ENCODE assay signal across 13 cellular contexts in the genomic region with DNA sequence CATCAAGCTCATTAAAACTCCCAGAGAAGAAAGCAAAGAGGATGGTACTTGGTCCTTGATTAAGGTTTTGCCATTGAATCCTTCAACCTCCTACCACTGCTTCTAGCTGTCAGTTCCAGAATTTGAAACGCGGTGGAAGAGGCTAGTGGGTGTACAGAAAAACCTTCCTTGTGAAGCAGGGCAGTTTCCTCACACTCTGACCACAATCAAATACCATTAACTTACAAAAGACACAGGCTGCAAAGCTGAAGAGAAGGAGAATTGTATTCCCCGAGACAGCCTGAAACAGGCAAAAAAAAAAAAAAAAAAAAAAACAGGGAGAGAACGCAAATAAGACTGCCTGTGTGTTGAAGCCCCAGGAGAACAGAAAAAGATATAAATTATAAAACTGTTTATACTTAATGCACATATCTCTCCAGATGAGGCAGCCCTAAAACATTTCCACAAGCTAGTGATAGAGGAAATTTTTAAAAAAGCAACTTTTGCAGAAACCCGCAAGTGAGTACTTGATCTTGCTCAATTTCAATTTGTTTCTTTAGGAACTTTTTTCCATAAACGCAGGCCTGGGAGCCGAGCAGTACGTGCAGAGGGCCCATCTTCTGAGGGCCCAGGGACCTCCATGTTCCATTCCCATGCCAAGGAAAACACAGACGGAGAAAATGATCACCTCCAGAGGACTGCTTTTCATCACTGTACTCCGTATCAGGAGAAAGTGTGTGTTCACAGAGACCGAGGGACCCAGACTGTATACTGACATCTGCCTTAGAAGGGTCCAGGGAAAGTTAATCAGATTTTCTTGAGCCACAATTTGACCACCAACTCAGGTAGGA.
"Had no signal": no experiment of that assay in that cellular context is flagged by ENCODE, and none has a peak within 500 bp of the region (broad histone marks: within the 10 kb centered on the region; RNA-seq: fewer than 3 reads in every experiment).

No MANE protein-coding gene starts in this region.

- H3K27me3 Mint-ChIP-seq: activated CD4-positive, alpha-beta memory T cell treated with anti-CD3 and anti-CD28 coated beads for 36 hours had no signal

- DNase-seq: activated CD4-positive, alpha-beta memory T cell treated with anti-CD3 and anti-CD28 coated beads for 36 hours; activated CD8-positive, alpha-beta memory T cell treated with anti-CD3 and anti-CD28 coated beads, Interleukin-2, amount 50 U/mL, for 4 hours; activated naive CD4-positive, alpha-beta T cell; caudate nucleus; effector memory CD8-positive, alpha-beta T cell; glutamatergic neuron; mesenchymal stem cell; stimulated activated CD4-positive, alpha-beta T cell treated with anti-CD3 and anti-CD28 coated beads, Interleukin-15, amount 100 ng/mL, for 24 hours; stimulated activated CD4-positive, alpha-beta T cell treated with anti-CD3 and anti-CD28 coated beads, Interleukin-4, amount 100 ng/mL, for 24 hours; T1000; uterus had no signal

- H3K27me3 ChIP-seq: uterus had no signal

- H3K9me3 ChIP-seq: uterus had no signal

- H3K36me3 Mint-ChIP-seq: activated CD4-positive, alpha-beta memory T cell treated with anti-CD3 and anti-CD28 coated beads for 36 hours had no signal

- H3K4me3 ChIP-seq: uterus had no signal

- H3K9me3 Mint-ChIP-seq: activated CD4-positive, alpha-beta memory T cell treated with anti-CD3 and anti-CD28 coated beads for 36 hours; effector memory CD8-positive, alpha-beta T cell; stimulated activated naive CD8-positive, alpha-beta T cell treated with anti-CD3 and anti-CD28 coated beads, Interleukin-15, Interleukin-2, amounts not matched to agents 100 ng/mL and 50 ng/mL, for 24 hours had no signal

- H3K27ac ChIP-seq: uterus, VCaP had no signal

- H3K27ac Mint-ChIP-seq: activated CD4-positive, alpha-beta memory T cell treated with anti-CD3 and anti-CD28 coated beads for 36 hours; effector memory CD8-positive, alpha-beta T cell; stimulated activated naive CD8-positive, alpha-beta T cell treated with anti-CD3 and anti-CD28 coated beads, Interleukin-15, Interleukin-2, amounts not matched to agents 100 ng/mL and 50 ng/mL, for 24 hours had no signal

- H3K4me1 ChIP-seq: uterus had no signal

- H3K36me3 ChIP-seq: uterus had no signal

- H3K4me3 Mint-ChIP-seq: activated CD4-positive, alpha-beta memory T cell treated with anti-CD3 and anti-CD28 coated beads for 36 hours; effector memory CD8-positive, alpha-beta T cell; stimulated activated naive CD8-positive, alpha-beta T cell treated with anti-CD3 and anti-CD28 coated beads, Interleukin-15, Interleukin-2, amounts not matched to agents 100 ng/mL and 50 ng/mL, for 24 hours had no signal
